ENCODE assay signal across 1 cellular context in genomic region chr13:73110814-73111213, GRCh38.
TF ChIP-seq lines count a peak whose summit lies in the region.

No MANE protein-coding gene starts in this region.

TF ChIP-seq in A549, 52 proteins besides CTCF, POLR2A, EP300 and RAD21:
- TF ChIP-seq MYC (IDR thresholded peaks at IDR 0.05; ENCODE audit: borderline replicate concordance, low read length) (no peak), ZNF302 (CRISPR knock-in tag; IDR thresholded peaks at IDR 0.05) (no peak), EHMT2 (IDR thresholded peaks at IDR 0.05; ENCODE audit: low read depth) (no peak), RFX5 (IDR thresholded peaks at IDR 0.05) (no peak), FOXS1 (CRISPR knock-in tag; IDR thresholded peaks at IDR 0.05) (no peak), HOXB13 (CRISPR knock-in tag; IDR thresholded peaks at IDR 0.05; ENCODE audit: low read depth) (no peak)
